ENCODE assay signal across 17 cellular contexts in the genomic region with DNA sequence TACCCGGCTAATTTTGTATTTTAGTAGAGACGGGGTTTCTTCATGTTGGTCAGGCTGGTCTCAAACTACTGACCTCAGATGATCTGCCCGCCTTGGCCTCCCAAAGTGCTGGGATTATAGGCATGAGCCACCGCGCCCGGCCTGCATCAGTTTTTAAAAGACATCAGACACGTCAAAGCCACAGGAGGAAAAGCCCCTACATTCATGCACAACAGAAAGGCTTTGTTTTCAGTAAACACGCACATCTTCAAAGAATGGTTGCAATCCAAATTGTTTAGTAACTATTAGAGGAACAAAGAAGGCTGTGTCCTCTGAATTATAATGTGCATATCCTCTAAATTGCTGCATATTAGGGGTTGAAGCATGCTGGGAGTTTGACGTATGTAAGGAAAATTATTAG.
"Had no signal": no experiment of that assay in that cellular context is flagged by ENCODE, and none has a peak within 500 bp of the region (broad histone marks: within the 10 kb centered on the region; RNA-seq: fewer than 3 reads in every experiment).

No MANE protein-coding gene starts in this region.

- DNase-seq: activated CD4-positive, alpha-beta T cell treated with anti-CD3 and anti-CD28 coated beads for 4 hours; activated CD8-positive, alpha-beta memory T cell treated with anti-CD3 and anti-CD28 coated beads, Interleukin-2, amount 50 U/mL, for 48 hours; activated CD8-positive, alpha-beta T cell treated with anti-CD3 and anti-CD28 coated beads for 36 hours; activated naive CD4-positive, alpha-beta T cell treated with Interleukin-2 at 50 U/mL for 16 hours; activated naive CD8-positive, alpha-beta T cell treated with anti-CD3 and anti-CD28 coated beads, Interleukin-2, amount 50 U/mL, for 24 hours; colonic mucosa; effector CD4-positive, alpha-beta T cell; immature natural killer cell; pancreas; retina; stimulated activated CD4-positive, alpha-beta T cell treated with anti-CD3 and anti-CD28 coated beads, Interleukin-4, amount 100 ng/mL, for 4 hours; stomach; T-cell; T1000; tibial artery had no signal

- H3K27ac ChIP-seq: cardiac muscle cell, colonic mucosa, epithelial cell of prostate, pancreas, stomach, tibial artery had no signal

- H3K4me3 ChIP-seq: cardiac muscle cell, colonic mucosa, pancreas, stomach, tibial artery had no signal

- H3K36me3 ChIP-seq: cardiac muscle cell, colonic mucosa, pancreas, stomach, tibial artery had no signal

- H3K27me3 ChIP-seq: cardiac muscle cell, colonic mucosa, pancreas, stomach, tibial artery had no signal

- ATAC-seq: activated CD8-positive, alpha-beta T cell treated with anti-CD3 and anti-CD28 coated beads for 36 hours; activated naive CD8-positive, alpha-beta T cell treated with anti-CD3 and anti-CD28 coated beads, Interleukin-2, amount 50 U/mL, for 24 hours; T-cell had no signal

- H3K9me3 ChIP-seq: colonic mucosa, pancreas had no signal

- H3K4me1 ChIP-seq: colonic mucosa, pancreas, tibial artery had no signal
